Comparison of ENCODE assay signal across 20 cellular contexts in the genomic region with DNA sequence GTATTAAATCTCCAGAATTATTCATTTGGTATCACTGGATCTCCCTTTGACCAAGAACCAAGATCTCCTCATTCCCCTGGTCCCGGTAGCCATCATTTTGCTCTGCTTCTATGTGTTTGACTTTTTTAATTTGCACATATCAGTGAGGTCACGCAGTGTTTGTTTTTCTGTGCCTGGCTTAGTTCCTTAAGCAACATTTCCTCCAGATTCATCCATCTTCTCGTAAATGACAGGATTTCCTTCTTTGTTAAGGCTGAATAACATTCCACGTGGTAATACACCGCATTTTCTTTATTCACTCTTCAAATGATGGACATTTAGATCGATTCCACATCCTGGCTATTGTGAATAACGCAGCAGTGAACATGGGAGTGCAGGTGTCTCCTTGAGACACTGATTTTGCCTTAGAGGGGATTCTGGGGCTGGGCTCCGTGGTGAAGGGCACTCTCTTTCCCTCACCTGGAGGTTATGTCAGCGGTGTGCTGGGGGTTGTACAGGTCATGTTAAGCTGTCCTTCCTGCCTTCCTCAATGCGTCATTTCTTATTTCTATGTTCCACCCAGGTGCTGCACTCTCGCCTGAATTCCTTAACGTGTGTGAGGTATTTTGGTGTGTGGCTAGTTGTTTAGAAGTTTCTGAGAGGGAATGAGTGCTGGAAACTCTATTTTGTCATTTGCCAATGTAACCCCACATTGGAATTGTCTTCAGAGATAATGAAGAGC.
DNase-seq lines count a peak whose midpoint lies in the region; ATAC-seq, FAIRE-seq and TF ChIP-seq lines count a peak whose summit lies in the region.
"Had no signal": no experiment of that assay in that cellular context is flagged by ENCODE, and none has a peak within 500 bp of the region (broad histone marks: within the 10 kb centered on the region; RNA-seq: fewer than 3 reads in every experiment).

No MANE protein-coding gene starts in this region.

- TF ChIP-seq RAD21 in A549 (conservative IDR thresholded peaks at IDR 0.05 in 1 of 2, IDR thresholded peaks at IDR 0.05 in 1 of 2), result no peak

- H3K27ac Mint-ChIP-seq in astrocyte (ENCODE audit: unreplicated experiment) (no peak overlapping the region), osteocyte (ENCODE audit: unreplicated experiment) (peak overlapping the region; percentile 19)
- H3K27ac Mint-ChIP-seq: activated naive CD4-positive, alpha-beta T cell treated with anti-CD3 and anti-CD28 coated beads, Interleukin-2, amount 50 U/mL, for 24 hours; memory B cell had no signal

- peaks cover 28% of the 10 kb centered on the region for H3K4me1 Mint-ChIP-seq in astrocyte (ENCODE audit: low read depth, unreplicated experiment)
- H3K4me1 Mint-ChIP-seq in osteocyte (ENCODE audit: unreplicated experiment), result peaks cover 40% of the 10 kb centered on the region

- H3K27me3 ChIP-seq in astrocyte (ENCODE audit: insufficient read depth, low read length) (no peaks in the 10 kb centered on the region), fibroblast of lung (ENCODE audit: control insufficient read depth, insufficient read depth, low read length) (no peaks in the 10 kb centered on the region)
- H3K27me3 ChIP-seq: upper lobe of left lung had no signal

- peak overlapping the region; percentile 42; the same call in 2 of the 3 replicates for H3K4me2 ChIP-seq in A549
- H3K4me2 ChIP-seq in astrocyte (ENCODE audit: low read length), result peak overlapping the region; percentile 7
- no peak overlapping the region for H3K4me2 ChIP-seq in fibroblast of lung (ENCODE audit: extremely low read depth, insufficient read depth, low read length)

- CTCF ChIA-PET in A549 (lab: Yijun Ruan, JAX), result interaction anchor here (0.7 to 3.1 kb wide), 4 partner anchors 26 to 653 kb away, joined by 3 to 8 read pairs (median 3); no protein-coding TSS in a partner anchor

- no peak overlapping the region for H3K4me3 Mint-ChIP-seq in astrocyte (ENCODE audit: unreplicated experiment)
- H3K4me3 Mint-ChIP-seq in osteocyte (ENCODE audit: unreplicated experiment), result no peak overlapping the region
- H3K4me3 Mint-ChIP-seq: activated naive CD4-positive, alpha-beta T cell treated with anti-CD3 and anti-CD28 coated beads, Interleukin-2, amount 50 U/mL, for 24 hours; CD4-positive, CD25-positive, alpha-beta regulatory T cell; memory B cell had no signal

- TF ChIP-seq EP300 in A549 (IDR thresholded peaks at IDR 0.05), result no peak

- H3K9me3 ChIP-seq in A549 (no peaks in the 10 kb centered on the region), astrocyte (ENCODE audit: insufficient read depth, low read depth, low read length) (no peaks in the 10 kb centered on the region), fibroblast of lung (ENCODE audit: control insufficient read depth, insufficient read depth, low read depth, low read length) (no peaks in the 10 kb centered on the region)
- H3K9me3 ChIP-seq: upper lobe of left lung had no signal

- H3K36me3 Mint-ChIP-seq in astrocyte (ENCODE audit: low read depth, unreplicated experiment) (peaks cover 7% of the 10 kb centered on the region), osteocyte (ENCODE audit: unreplicated experiment) (peaks cover 2% of the 10 kb centered on the region)

- H3K27ac ChIP-seq in A549 (peak overlapping the region in 1 of 2 experiments; percentile 11; a peak in 1 of 6 replicates), astrocyte (ENCODE audit: low read depth, low read length) (no peak overlapping the region), fibroblast of lung (ENCODE audit: insufficient read depth, low read length) (no peak overlapping the region)
- H3K27ac ChIP-seq: skin epidermis, upper lobe of left lung had no signal

- peak overlapping the region; percentile 0 for H3K9ac ChIP-seq in astrocyte (ENCODE audit: low read length)
- no peak overlapping the region for H3K9ac ChIP-seq in fibroblast of lung (ENCODE audit: insufficient read depth, low read length)

- no peak for TF ChIP-seq CTCF in A549 (IDR thresholded peaks at IDR 0.05)
- TF ChIP-seq CTCF in astrocyte (IDR thresholded peaks at IDR 0.05; ENCODE audit: insufficient read depth, low read depth, low read length), result no peak
- no peak for TF ChIP-seq CTCF in fibroblast of lung (conservative IDR thresholded peaks at IDR 0.05 in 1 of 2, IDR thresholded peaks at IDR 0.05 in 1 of 2; ENCODE audit: low read depth in 1 of 2, low read length in 2 of 2)
- no peak for TF ChIP-seq CTCF in osteocyte (IDR thresholded peaks at IDR 0.05)

- no peak for TF ChIP-seq POLR2A in A549 (IDR thresholded peaks at IDR 0.05; ENCODE audit: low read length)

- H3K4me1 ChIP-seq in A549, result peaks cover 44% of the 10 kb centered on the region
- peaks cover 20% of the 10 kb centered on the region for H3K4me1 ChIP-seq in astrocyte (ENCODE audit: insufficient read depth, low read length)
- peaks cover 3% of the 10 kb centered on the region for H3K4me1 ChIP-seq in fibroblast of lung (ENCODE audit: control insufficient read depth, extremely low read depth, insufficient read depth, low read length)

- peak in 1 of 2 experiments; percentile 39 for DNase-seq in A549 (ENCODE audit: low read depth in 1 of 2, low spot score in 1 of 2)
- DNase-seq in astrocyte (ENCODE audit: low read depth), result peak; percentile 78
- DNase-seq in fibroblast of lung (ENCODE audit: low read depth in 2 of 2), result peak; percentile 61 to 81
- DNase-seq in osteocyte (ENCODE audit: extremely low spot score, unreplicated experiment), result no peak
- DNase-seq in cerebellum (ENCODE audit: low spot score), result no peak
- DNase-seq: activated CD4-positive, alpha-beta T cell treated with anti-CD3 and anti-CD28 coated beads, Interleukin-2, amount 50 U/mL, for 1 hour; CD4-positive, CD25-positive, alpha-beta regulatory T cell; EL; glutamatergic neuron; NCI-H1048; NCI-H748 treated with DMSO at 0.1 percent for 48 hours; upper lobe of left lung had no signal

- 58% methylated on average over 12 of the region's 12 CpGs for WGBS in A549 (ENCODE audit: missing lambda C conversion rate)

- H3K9me3 Mint-ChIP-seq in astrocyte (ENCODE audit: unreplicated experiment) (no peaks in the 10 kb centered on the region), osteocyte (ENCODE audit: unreplicated experiment) (no peaks in the 10 kb centered on the region)
- H3K9me3 Mint-ChIP-seq: activated naive CD4-positive, alpha-beta T cell treated with anti-CD3 and anti-CD28 coated beads, Interleukin-2, amount 50 U/mL, for 24 hours; memory B cell had no signal

- POLR2A ChIA-PET in A549 (lab: Yijun Ruan, JAX), result no interaction called here

- H3K36me3 ChIP-seq in astrocyte (ENCODE audit: insufficient read depth, low read length) (peaks cover 4% of the 10 kb centered on the region), fibroblast of lung (ENCODE audit: control insufficient read depth, insufficient read depth, low read length) (no peaks in the 10 kb centered on the region)
- H3K36me3 ChIP-seq: upper lobe of left lung had no signal

- no peak overlapping the region for H2AFZ ChIP-seq in astrocyte (ENCODE audit: low read depth, low read length)
- H2AFZ ChIP-seq in fibroblast of lung (ENCODE audit: low read length), result no peak overlapping the region

- ATAC-seq in A549, result no peak; a peak in 1 of 6 replicates
- ATAC-seq in HG03108 (IDR thresholded peaks at IDR 0.05; ENCODE audit: unreplicated experiment), result no peak
- no peak for ATAC-seq in GM21723 (IDR thresholded peaks at IDR 0.05; ENCODE audit: unreplicated experiment)
- no peak for ATAC-seq in HG02763 (IDR thresholded peaks at IDR 0.05; ENCODE audit: unreplicated experiment)
- ATAC-seq: SK-N-SH treated with all-trans-retinoic acid at 6 μM for 48 hours had no signal

- H3K27me3 Mint-ChIP-seq in astrocyte (ENCODE audit: low read depth, unreplicated experiment) (no peaks in the 10 kb centered on the region), osteocyte (ENCODE audit: unreplicated experiment) (no peaks in the 10 kb centered on the region)
- H3K27me3 Mint-ChIP-seq: activated naive CD4-positive, alpha-beta T cell treated with anti-CD3 and anti-CD28 coated beads, Interleukin-2, amount 50 U/mL, for 24 hours; CD4-positive, CD25-positive, alpha-beta regulatory T cell; memory B cell had no signal

- H3K79me2 ChIP-seq in astrocyte (ENCODE audit: insufficient read depth, low read length) (peaks cover 88% of the 10 kb centered on the region), fibroblast of lung (ENCODE audit: control insufficient read depth, insufficient read depth, low read length) (peaks cover 18% of the 10 kb centered on the region)

- H3K4me3 ChIP-seq in A549, result no peak overlapping the region
- no peak overlapping the region for H3K4me3 ChIP-seq in astrocyte (ENCODE audit: insufficient read depth, low read depth, low read length)
- H3K4me3 ChIP-seq in fibroblast of lung (replicated peaks in 1 of 4; ENCODE audit: control extremely low read depth in 1 of 4, insufficient read depth in 1 of 4, low read depth in 3 of 4, low read length in 4 of 4), result no peak overlapping the region
- H3K4me3 ChIP-seq: skin epidermis, upper lobe of left lung had no signal

- peaks cover 79% of the 10 kb centered on the region for H4K20me1 ChIP-seq in astrocyte (ENCODE audit: insufficient read depth, low read length)
- H4K20me1 ChIP-seq in fibroblast of lung (ENCODE audit: control insufficient read depth, extremely low read depth, insufficient read depth, low read length), result no peaks in the 10 kb centered on the region

- FAIRE-seq in A549 (lab: Jason Lieb, UNC) (no peak), astrocyte (lab: Jason Lieb, UNC) (no peak)
- FAIRE-seq: endometrium had no signal

TF ChIP-seq in A549, 52 proteins besides CTCF, POLR2A, EP300 and RAD21:
- TF ChIP-seq JUNB (IDR thresholded peaks at IDR 0.05), result no peak
- TF ChIP-seq CEBPB (IDR thresholded peaks at IDR 0.05), result no peak
- no peak for TF ChIP-seq KDM5A (IDR thresholded peaks at IDR 0.05)
- TF ChIP-seq EHF (CRISPR knock-in tag; IDR thresholded peaks at IDR 0.05), result no peak
- TF ChIP-seq, protein P1, sequence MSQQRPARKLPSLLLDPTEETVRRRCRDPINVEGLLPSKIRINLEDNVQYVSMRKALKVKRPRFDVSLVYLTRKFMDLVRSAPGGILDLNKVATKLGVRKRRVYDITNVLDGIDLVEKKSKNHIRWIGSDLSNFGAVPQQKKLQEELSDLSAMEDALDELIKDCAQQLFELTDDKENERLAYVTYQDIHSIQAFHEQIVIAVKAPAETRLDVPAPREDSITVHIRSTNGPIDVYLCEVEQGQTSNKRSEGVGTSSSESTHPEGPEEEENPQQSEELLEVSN (IDR thresholded peaks at IDR 0.05; ENCODE audit: borderline replicate concordance, low read depth), result no peak
- no peak for TF ChIP-seq TFCP2L1 (CRISPR knock-in tag; IDR thresholded peaks at IDR 0.05)
- TF ChIP-seq ESRRA (IDR thresholded peaks at IDR 0.05; ENCODE audit: borderline replicate concordance, low read length), result no peak
- no peak for TF ChIP-seq TP53 (CRISPR knock-in tag; IDR thresholded peaks at IDR 0.05)
- TF ChIP-seq MAFK (IDR thresholded peaks at IDR 0.05; ENCODE audit: partially characterized antibody), result no peak

Comparison
In these comparisons a context has a peak if more than half of its experiments do, and no peak if none do; other contexts are left out.
1. DNase-seq: peak in astrocyte (single experiment) and fibroblast of lung (2 of 2); none in osteocyte (single experiment) and cerebellum (single experiment).